Comparison of ENCODE assay signal across 15 cellular contexts in the genomic region with DNA sequence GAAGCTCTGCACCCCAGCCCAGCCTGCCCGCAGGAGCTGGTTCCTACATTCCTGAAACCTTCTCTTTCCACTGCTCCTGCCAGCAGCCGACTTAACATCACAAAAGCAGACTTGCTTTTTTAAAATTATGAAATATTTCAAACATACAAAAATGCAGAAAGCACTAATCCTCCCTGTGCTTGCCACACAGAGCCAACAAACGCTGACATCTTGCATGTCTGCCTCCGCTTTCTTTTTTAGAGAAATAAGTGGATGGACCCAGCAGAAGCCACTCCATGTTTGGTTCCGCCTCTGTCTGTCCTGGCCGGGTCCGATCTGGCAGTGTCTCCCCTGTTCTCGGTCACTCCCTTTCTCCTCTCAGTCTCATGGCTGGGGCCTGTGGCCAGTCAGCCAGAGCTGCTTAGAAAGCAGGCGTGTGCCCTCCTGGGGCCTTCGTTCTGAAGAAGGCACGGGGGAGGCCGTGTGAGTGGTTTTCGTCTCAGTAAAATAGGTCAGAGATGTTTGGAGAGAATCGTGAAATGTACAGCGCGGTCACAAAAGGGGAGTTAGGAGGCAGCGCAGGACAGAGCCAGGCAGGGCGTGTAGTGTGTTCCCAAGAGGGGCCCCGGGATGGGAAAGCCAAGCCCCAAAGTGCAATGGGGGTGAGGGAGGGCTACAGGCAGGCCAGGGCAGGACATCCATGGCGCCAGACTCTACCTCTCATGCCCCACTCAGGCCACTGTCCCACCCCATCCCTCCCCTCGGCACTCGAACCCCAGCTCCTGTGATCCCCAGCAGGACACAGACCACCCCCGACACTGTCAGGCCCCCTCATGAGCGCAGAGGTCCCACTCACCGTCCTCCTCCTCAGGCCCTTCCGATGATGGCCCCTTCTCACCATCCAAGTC. TPM values are rescaled to one million over a fixed set of nuclear protein-coding genes. Genes with fewer than 3 reads are reported as not detected.
DNase-seq lines count a peak whose midpoint lies in the region; ATAC-seq and TF ChIP-seq lines count a peak whose summit lies in the region.
"Had no signal": no experiment of that assay in that cellular context is flagged by ENCODE, and none has a peak within 500 bp of the region (broad histone marks: within the 10 kb centered on the region; RNA-seq: fewer than 3 reads in every experiment).

No MANE protein-coding gene starts in this region.

- no peaks in the 10 kb centered on the region for H3K27me3 ChIP-seq in SJSA1 (replicated peaks)
- no peaks in the 10 kb centered on the region for H3K27me3 ChIP-seq in neural cell (ENCODE audit: insufficient read depth, low read depth, low read length)
- no peaks in the 10 kb centered on the region for H3K27me3 ChIP-seq in tibial artery

- no peak for TF ChIP-seq EP300 in neural cell (conservative IDR thresholded peaks at IDR 0.05; ENCODE audit: poor library complexity, severe bottlenecking)

- H3K27ac ChIP-seq in SJSA1 = peak overlapping the region; percentile 80
- H3K27ac ChIP-seq in neural cell (ENCODE audit: low read length) = peak overlapping the region; percentile 52
- H3K27ac ChIP-seq in tibial artery = peak overlapping the region; percentile 84 to 89

- DNase-seq in SJSA1 (ENCODE audit: low read depth in 1 of 2, low spot score in 2 of 2) = no peak
- peak; percentile 87 for DNase-seq in Right ventricle myocardium inferior (ENCODE audit: missing footprints)
- DNase-seq in tibial artery = peak; percentile 86 to 91
- DNase-seq in NCI-H2196 (lab: John Stamatoyannopoulos, UW; ENCODE audit: unreplicated experiment) = no peak
- DNase-seq in A172 (ENCODE audit: low spot score) = no peak
- DNase-seq: activated CD4-positive, CD25-positive, alpha-beta regulatory T cell treated with anti-CD3 and anti-CD28 coated beads, Interleukin-2, amount 50 U/mL, for 72 hours; activated naive CD4-positive, alpha-beta T cell; kidney glomerular epithelial cell; NCI-H1436 treated with DMSO at 0.1 percent for 48 hours; stimulated activated CD4-positive, alpha-beta T cell treated with anti-CD3 and anti-CD28 coated beads, Interleukin-2, amount 100 ng/mL, for 24 hours had no signal

- H3F3A ChIP-seq in neural cell (ENCODE audit: insufficient read depth, low read length, poor library complexity, severe bottlenecking) = no peaks in the 10 kb centered on the region

- H3K79me2 ChIP-seq in neural cell (replicated peaks; ENCODE audit: insufficient read depth, low read length) = no peaks in the 10 kb centered on the region

- ATAC-seq in Right ventricle myocardium inferior (peak; percentile 71), HG03469 (IDR thresholded peaks at IDR 0.05; ENCODE audit: unreplicated experiment) (no peak), GM19452 (IDR thresholded peaks at IDR 0.05; ENCODE audit: unreplicated experiment) (no peak)

- intact Hi-C loops in Right ventricle myocardium inferior (cut with DNase I) = loop anchor here (1.0 to 2.0 kb wide), 2 partner anchors 14 to 27 kb away; no protein-coding TSS in a partner anchor
- intact Hi-C loops in tibial artery (cut with DNase I; ENCODE audit: low total_unique reads) = no loop called here

- TF ChIP-seq CTCF in neural cell (IDR thresholded peaks at IDR 0.05; ENCODE audit: poor library complexity, severe bottlenecking) = no peak
- no peak for TF ChIP-seq CTCF in tibial artery (IDR thresholded peaks at IDR 0.05)

- no peak overlapping the region for H2AFZ ChIP-seq in neural cell (ENCODE audit: low read depth, low read length)

- no peaks in the 10 kb centered on the region for H3K9me3 ChIP-seq in SJSA1 (replicated peaks)
- H3K9me3 ChIP-seq in neural cell (ENCODE audit: low read length) = no peaks in the 10 kb centered on the region
- no peaks in the 10 kb centered on the region for H3K9me3 ChIP-seq in tibial artery
- H3K9me3 ChIP-seq: HAP-1 had no signal

- no peak overlapping the region for H3K4me2 ChIP-seq in neural cell (ENCODE audit: low read length)

- H3K9ac ChIP-seq in neural cell (ENCODE audit: low read length) = peak overlapping the region; percentile 25

- H3K4me1 ChIP-seq in SJSA1 (replicated peaks) (peaks cover 66% of the 10 kb centered on the region), tibial artery (peaks cover 6 to 68% (median 44%) of the 10 kb centered on the region in 4 donors)
- H3K4me1 ChIP-seq: HAP-1 had no signal

- no peak overlapping the region for H3K4me3 ChIP-seq in SJSA1
- no peak overlapping the region for H3K4me3 ChIP-seq in neural cell (ENCODE audit: low read length)
- peak overlapping the region in 1 of 2 donors; percentile 13 for H3K4me3 ChIP-seq in tibial artery
- H3K4me3 ChIP-seq: HAP-1 had no signal

- no peaks in the 10 kb centered on the region for H3K9me2 ChIP-seq in neural cell (ENCODE audit: insufficient read depth, low read length)

- H3K36me3 ChIP-seq in SJSA1 (peaks cover 56% of the 10 kb centered on the region), neural cell (ENCODE audit: insufficient read depth, low read length) (no peaks in the 10 kb centered on the region), tibial artery (peaks cover 20 to 32% (median 22%) of the 10 kb centered on the region in 3 donors)

- no peak for TF ChIP-seq RAD21 in neural cell (conservative IDR thresholded peaks at IDR 0.05)

- no peaks in the 10 kb centered on the region for H4K20me1 ChIP-seq in neural cell (ENCODE audit: insufficient read depth)

TF ChIP-seq in neural cell, 6 proteins besides CTCF, POLR2A, EP300 and RAD21:
- TF ChIP-seq TAF1 (IDR thresholded peaks at IDR 0.05; ENCODE audit: low read depth) (no peak), MXI1 (conservative IDR thresholded peaks at IDR 0.05; ENCODE audit: poor library complexity, severe bottlenecking) (no peak), POLR2AphosphoS5 (IDR thresholded peaks at IDR 0.05) (no peak), SMC3 (conservative IDR thresholded peaks at IDR 0.05; ENCODE audit: poor library complexity) (no peak), EZH2 (IDR thresholded peaks at IDR 0.05; ENCODE audit: borderline replicate concordance, insufficient read depth, low read length, poor library complexity, severe bottlenecking) (no peak)
- TF ChIP-seq, protein P1, sequence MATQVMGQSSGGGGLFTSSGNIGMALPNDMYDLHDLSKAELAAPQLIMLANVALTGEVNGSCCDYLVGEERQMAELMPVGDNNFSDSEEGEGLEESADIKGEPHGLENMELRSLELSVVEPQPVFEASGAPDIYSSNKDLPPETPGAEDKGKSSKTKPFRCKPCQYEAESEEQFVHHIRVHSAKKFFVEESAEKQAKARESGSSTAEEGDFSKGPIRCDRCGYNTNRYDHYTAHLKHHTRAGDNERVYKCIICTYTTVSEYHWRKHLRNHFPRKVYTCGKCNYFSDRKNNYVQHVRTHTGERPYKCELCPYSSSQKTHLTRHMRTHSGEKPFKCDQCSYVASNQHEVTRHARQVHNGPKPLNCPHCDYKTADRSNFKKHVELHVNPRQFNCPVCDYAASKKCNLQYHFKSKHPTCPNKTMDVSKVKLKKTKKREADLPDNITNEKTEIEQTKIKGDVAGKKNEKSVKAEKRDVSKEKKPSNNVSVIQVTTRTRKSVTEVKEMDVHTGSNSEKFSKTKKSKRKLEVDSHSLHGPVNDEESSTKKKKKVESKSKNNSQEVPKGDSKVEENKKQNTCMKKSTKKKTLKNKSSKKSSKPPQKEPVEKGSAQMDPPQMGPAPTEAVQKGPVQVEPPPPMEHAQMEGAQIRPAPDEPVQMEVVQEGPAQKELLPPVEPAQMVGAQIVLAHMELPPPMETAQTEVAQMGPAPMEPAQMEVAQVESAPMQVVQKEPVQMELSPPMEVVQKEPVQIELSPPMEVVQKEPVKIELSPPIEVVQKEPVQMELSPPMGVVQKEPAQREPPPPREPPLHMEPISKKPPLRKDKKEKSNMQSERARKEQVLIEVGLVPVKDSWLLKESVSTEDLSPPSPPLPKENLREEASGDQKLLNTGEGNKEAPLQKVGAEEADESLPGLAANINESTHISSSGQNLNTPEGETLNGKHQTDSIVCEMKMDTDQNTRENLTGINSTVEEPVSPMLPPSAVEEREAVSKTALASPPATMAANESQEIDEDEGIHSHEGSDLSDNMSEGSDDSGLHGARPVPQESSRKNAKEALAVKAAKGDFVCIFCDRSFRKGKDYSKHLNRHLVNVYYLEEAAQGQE (IDR thresholded peaks at IDR 0.05; ENCODE audit: borderline replicate concordance) = no peak

RNA-seq across cellular contexts. Expression of a gene that starts 23.2 kb away (rescaled TPM):
- 362 and 546 TPM in 2 replicates for total RNA-seq in SJSA1 (2014; rRNA removed; shearing (Covaris generic))
- 375 TPM for total RNA-seq in Right ventricle myocardium inferior
- polyA plus RNA-seq in neural cell = 137 and 143 TPM in 2 replicates
- 109 and 114 TPM in 2 replicates for polyA minus RNA-seq in neural cell
- total RNA-seq in A172 (2014; rRNA removed; shearing (Covaris generic)) = 187 and 223 TPM in 2 replicates

RNA-seq across cellular contexts. Expression of a gene that starts 38.9 kb away (rescaled TPM):
- 48.4 and 97.4 TPM in 2 replicates for total RNA-seq in SJSA1 (2014; rRNA removed; shearing (Covaris generic))
- 62.8 TPM for total RNA-seq in Right ventricle myocardium inferior
- 21.7 and 37.6 TPM in 2 replicates for polyA plus RNA-seq in neural cell
- polyA minus RNA-seq in neural cell = 23.3 and 23.4 TPM in 2 replicates
- total RNA-seq in A172 (2014; rRNA removed; shearing (Covaris generic)) = 40.5 and 46.8 TPM in 2 replicates

RNA-seq across cellular contexts. Expression of a gene that starts 39.1 kb away (rescaled TPM):
- total RNA-seq in SJSA1 (2014; rRNA removed; shearing (Covaris generic)) = 52.3 and 59.4 TPM in 2 replicates
- 17.3 TPM for total RNA-seq in Right ventricle myocardium inferior
- polyA plus RNA-seq in neural cell = 53.3 and 59.8 TPM in 2 replicates
- 21.7 and 26.0 TPM in 2 replicates for polyA minus RNA-seq in neural cell
- 38.6 and 45.5 TPM in 2 replicates for total RNA-seq in A172 (2014; rRNA removed; shearing (Covaris generic))

RNA-seq across cellular contexts. Expression of a gene that starts 44.0 kb away (rescaled TPM):
- total RNA-seq in SJSA1 (2014; rRNA removed; shearing (Covaris generic)) = not detected in 2 replicates
- total RNA-seq in Right ventricle myocardium inferior = 6.1 TPM
- not detected in 2 replicates for polyA plus RNA-seq in neural cell
- polyA minus RNA-seq in neural cell = not detected in 2 replicates
- not detected in 2 replicates for total RNA-seq in A172 (2014; rRNA removed; shearing (Covaris generic))
- total RNA-seq: RPMI7951 had no signal

RNA-seq across cellular contexts. Expression of a gene that starts 49.6 kb away (rescaled TPM):
- 376 and 384 TPM in 2 replicates for total RNA-seq in SJSA1 (2014; rRNA removed; shearing (Covaris generic))
- total RNA-seq in Right ventricle myocardium inferior = 74.0 TPM
- polyA plus RNA-seq in neural cell = 350 and 355 TPM in 2 replicates
- polyA minus RNA-seq in neural cell = 135 and 143 TPM in 2 replicates
- 334 and 420 TPM in 2 replicates for total RNA-seq in A172 (2014; rRNA removed; shearing (Covaris generic))

Comparison
In these comparisons a context has a peak if more than half of its experiments do, and no peak if none do; other contexts are left out.
1. DNase-seq: peak in Right ventricle myocardium inferior (single experiment) and tibial artery (2 of 2); none in SJSA1 (0 of 2), NCI-H2196 (single experiment) and A172 (single experiment).
2. Peak in every context shown above with its lines, with median percentiles within 50 percentile points of each other: H3K27ac ChIP-seq.